ENCODE assay signal across 14 cellular contexts in genomic region chr10:97573021-97573420, GRCh38. TPM values are rescaled to one million over a fixed set of nuclear protein-coding genes. Genes with fewer than 3 reads are reported as not detected.
DNase-seq lines count a peak whose midpoint lies in the region; ATAC-seq and TF ChIP-seq lines count a peak whose summit lies in the region.
"Had no signal": no experiment of that assay in that cellular context is flagged by ENCODE, and none has a peak within 500 bp of the region (broad histone marks: within the 10 kb centered on the region; RNA-seq: fewer than 3 reads in every experiment).

No MANE protein-coding gene starts in this region.

- H3K36me3 ChIP-seq in mucosa of descending colon (ENCODE audit: low read depth) (no peaks in the 10 kb centered on the region), colonic mucosa (no peaks in the 10 kb centered on the region)

- no peak overlapping the region for H3K9ac ChIP-seq in colonic mucosa (ENCODE audit: low read depth in 2 of 2, low read length in 2 of 2)

- H3K36me3 Mint-ChIP-seq in osteocyte (ENCODE audit: unreplicated experiment) = peaks cover 4% of the 10 kb centered on the region
- H3K36me3 Mint-ChIP-seq: activated naive CD4-positive, alpha-beta T cell treated with anti-CD3 and anti-CD28 coated beads, Interleukin-2, amount 50 U/mL, for 24 hours had no signal

- H3K27ac Mint-ChIP-seq in osteocyte (ENCODE audit: unreplicated experiment) = peak overlapping the region; percentile 81
- H3K27ac Mint-ChIP-seq: activated naive CD4-positive, alpha-beta T cell treated with anti-CD3 and anti-CD28 coated beads, Interleukin-2, amount 50 U/mL, for 24 hours had no signal

- DNase-seq in AG10803 (ENCODE audit: low read depth) (peak; percentile 12), NCI-H226 (peak; percentile 52), glomerular visceral epithelial cell (ENCODE audit: extremely low spot score) (peak; percentile 79), osteocyte (ENCODE audit: extremely low spot score, unreplicated experiment) (no peak), mucosa of descending colon (no peak), colonic mucosa (no peak), HT-29 (ENCODE audit: low spot score) (no peak)
- no peak for DNase-seq in stimulated activated CD4-positive, alpha-beta T cell treated with anti-CD3 and anti-CD28 coated beads, Interleukin-4, amount 100 ng/mL, for 4 hours
- DNase-seq: DMS 273 treated with DMSO at 0.1 percent for 48 hours had no signal

- ATAC-seq in mucosa of descending colon = no peak

- H3K27me3 ChIP-seq in colonic mucosa = no peaks in the 10 kb centered on the region

- intact Hi-C loops in mucosa of descending colon (cut with DNase I, micrococcal nuclease) = no loop called here
- intact Hi-C loops in colonic mucosa (cut with DNase I) = loop anchor here (5.0 kb wide), 1 partner anchor 39 kb away; no protein-coding TSS in a partner anchor

- no peak for TF ChIP-seq CTCF in AG10803 (conservative IDR thresholded peaks at IDR 0.05; ENCODE audit: low read length)
- no peak for TF ChIP-seq CTCF in osteocyte (IDR thresholded peaks at IDR 0.05)
- no peak for TF ChIP-seq CTCF in mucosa of descending colon (IDR thresholded peaks at IDR 0.05)
- TF ChIP-seq CTCF in colonic mucosa (IDR thresholded peaks at IDR 0.05) = no peak

- H3K4me3 Mint-ChIP-seq in osteocyte (ENCODE audit: unreplicated experiment) = no peak overlapping the region
- H3K4me3 Mint-ChIP-seq: activated naive CD4-positive, alpha-beta T cell treated with anti-CD3 and anti-CD28 coated beads, Interleukin-2, amount 50 U/mL, for 24 hours; central memory CD8-positive, alpha-beta T cell had no signal

- H3K4me1 ChIP-seq in mucosa of descending colon (ENCODE audit: low read depth) (no peaks in the 10 kb centered on the region), colonic mucosa (no peaks in the 10 kb centered on the region)

- no peak overlapping the region for H3K4me3 ChIP-seq in AG10803 (ENCODE audit: low read length)
- no peak overlapping the region for H3K4me3 ChIP-seq in mucosa of descending colon
- no peak overlapping the region for H3K4me3 ChIP-seq in colonic mucosa

- H3K4me1 Mint-ChIP-seq in osteocyte (ENCODE audit: unreplicated experiment) = peaks cover 54% of the 10 kb centered on the region
- H3K4me1 Mint-ChIP-seq: activated naive CD4-positive, alpha-beta T cell treated with anti-CD3 and anti-CD28 coated beads, Interleukin-2, amount 50 U/mL, for 24 hours; central memory CD8-positive, alpha-beta T cell had no signal

- H3K9me3 Mint-ChIP-seq in osteocyte (ENCODE audit: unreplicated experiment) = no peaks in the 10 kb centered on the region
- H3K9me3 Mint-ChIP-seq: activated naive CD4-positive, alpha-beta T cell treated with anti-CD3 and anti-CD28 coated beads, Interleukin-2, amount 50 U/mL, for 24 hours; central memory CD8-positive, alpha-beta T cell had no signal

- H3K9me3 ChIP-seq in mucosa of descending colon = no peaks in the 10 kb centered on the region
- H3K9me3 ChIP-seq in colonic mucosa = no peaks in the 10 kb centered on the region

- no peaks in the 10 kb centered on the region for H3K27me3 Mint-ChIP-seq in osteocyte (ENCODE audit: unreplicated experiment)
- H3K27me3 Mint-ChIP-seq: activated naive CD4-positive, alpha-beta T cell treated with anti-CD3 and anti-CD28 coated beads, Interleukin-2, amount 50 U/mL, for 24 hours; central memory CD8-positive, alpha-beta T cell had no signal

- H3K27ac ChIP-seq in colonic mucosa = no peak overlapping the region

RNA-seq across cellular contexts. Expression of gene ANKRD2, which starts 0.4 kb away (rescaled TPM):
- total RNA-seq in osteocyte (not detected in 2 replicates), mucosa of descending colon (under 1 TPM; 0.29 to 0.75 (median 0.35) TPM), colonic mucosa (under 1 TPM in 1 of 2 donors, not detected in 1; 0.24 TPM)
- 0.23 TPM in 1 of 2 replicates, not detected in the other for total RNA-seq in HT-29 (2014; rRNA removed; shearing (Covaris generic))
- total RNA-seq: liver, M059J had no signal

RNA-seq across cellular contexts. Expression of gene HOGA1, which starts 11.2 kb away (rescaled TPM):
- total RNA-seq in osteocyte (not detected in 2 replicates), mucosa of descending colon (under 1 TPM in 2 of 3 donors, not detected in 1; 0.29 to 0.47 TPM), colonic mucosa (under 1 TPM in 1 of 2 donors, not detected in 1; 0.49 TPM)
- 0.26 and 0.36 TPM in 2 replicates for total RNA-seq in HT-29 (2014; rRNA removed; shearing (Covaris generic))

RNA-seq across cellular contexts. Expression of gene C10orf62, which starts 16.5 kb away (rescaled TPM):
- not detected in 2 replicates for total RNA-seq in osteocyte
- not detected for total RNA-seq in mucosa of descending colon
- total RNA-seq in colonic mucosa = not detected
- total RNA-seq in HT-29 (2014; rRNA removed; shearing (Covaris generic)) = not detected in 2 replicates
- total RNA-seq: endothelial cell of umbilical vein, M059J had no signal

Comparison
In these comparisons a context has a peak if more than half of its experiments do, and no peak if none do; other contexts are left out.
1. DNase-seq: peak in AG10803 (single experiment), NCI-H226 (single experiment) and glomerular visceral epithelial cell (single experiment); none in osteocyte (single experiment), mucosa of descending colon (0 of 3), colonic mucosa (single experiment), stimulated activated CD4-positive, alpha-beta T cell treated with anti-CD3 and anti-CD28 coated beads, Interleukin-4, amount 100 ng/mL, for 4 hours (0 of 2) and HT-29 (single experiment).